35 cellular contexts compared by ENCODE assay signal in genomic region chr20:44756956-44757355, GRCh38. TPM values are rescaled to one million over a fixed set of nuclear protein-coding genes. Genes with fewer than 3 reads are reported as not detected.
"Had no signal": no experiment of that assay in that cellular context is flagged by ENCODE, and none has a peak within 500 bp of the region (broad histone marks: within the 10 kb centered on the region; RNA-seq: fewer than 3 reads in every experiment).

No MANE protein-coding gene starts in this region.

- H3K4me3 ChIP-seq: heart left ventricle, left ventricle myocardium inferior, lung, ovary, right atrium auricular region, right lobe of liver, smooth muscle cell, thyroid gland, transverse colon, upper lobe of left lung, vagina had no signal

- DNase-seq: heart left ventricle; hypothalamus; immature natural killer cell; kidney; left colon; left ventricle myocardium inferior; midbrain; naive thymus-derived CD8-positive, alpha-beta T cell; occipital lobe; ovary; right lobe of liver; stimulated activated CD4-positive, alpha-beta T cell treated with anti-CD3 and anti-CD28 coated beads, Interleukin-1b, Interleukin-23, amount 100 ng/mL, for 48 hours; stimulated activated CD4-positive, alpha-beta T cell treated with anti-CD3 and anti-CD28 coated beads, Interleukin-2, amount 100 ng/mL, for 48 hours; stimulated activated CD4-positive, alpha-beta T cell treated with anti-CD3 and anti-CD28 coated beads, Interleukin-4, amount 100 ng/mL, for 4 hours; stimulated activated CD8-positive, alpha-beta memory T cell treated with anti-CD3 and anti-CD28 coated beads, Interleukin-4, amount 100 ng/mL, for 48 hours; stimulated activated naive CD4-positive, alpha-beta T cell treated with Interleukin-2 at 50 U/mL for 16 hours; stimulated activated naive CD8-positive, alpha-beta T cell treated with anti-CD3 and anti-CD28 coated beads, Interleukin-15, amount 100 ng/mL, for 72 hours; substantia nigra; thyroid gland; transverse colon; upper lobe of left lung had no signal

- H3K36me3 ChIP-seq: heart left ventricle, left ventricle myocardium inferior, neutrophil, ovary, right atrium auricular region, right lobe of liver, thyroid gland, transverse colon, upper lobe of left lung, vagina had no signal

- FAIRE-seq: islet of Langerhans, kidney had no signal

- H3K4me1 ChIP-seq: right lobe of liver, thyroid gland, transverse colon, vagina had no signal

- H3K9me3 Mint-ChIP-seq: immature natural killer cell; memory B cell; naive thymus-derived CD8-positive, alpha-beta T cell; stimulated activated memory B cell treated with anti-CD40 and anti-IgM and Interleukin-4, amounts not matched to agents 10 μg/mL and 1 μg/mL and 100 μg/mL, for 72 hours; stimulated activated naive CD8-positive, alpha-beta T cell treated with anti-CD3 and anti-CD28 coated beads, Interleukin-15, amount 100 ng/mL, for 72 hours had no signal

- H3K4me2 ChIP-seq: smooth muscle cell had no signal

- ATAC-seq: heart left ventricle; left colon; naive thymus-derived CD8-positive, alpha-beta T cell; right lobe of liver; stimulated activated memory B cell treated with anti-CD40 and anti-IgM and Interleukin-4, amounts not matched to agents 10 μg/mL and 1 μg/mL and 100 μg/mL, for 72 hours; stimulated activated naive CD8-positive, alpha-beta T cell treated with anti-CD3 and anti-CD28 coated beads, Interleukin-15, amount 100 ng/mL, for 72 hours had no signal

- H3K27ac ChIP-seq: heart left ventricle, left ventricle myocardium inferior, neutrophil, ovary, right atrium auricular region, right lobe of liver, thyroid gland, transverse colon, upper lobe of left lung, vagina had no signal

- H3K4me3 Mint-ChIP-seq: immature natural killer cell; memory B cell; naive thymus-derived CD8-positive, alpha-beta T cell; stimulated activated memory B cell treated with anti-CD40 and anti-IgM and Interleukin-4, amounts not matched to agents 10 μg/mL and 1 μg/mL and 100 μg/mL, for 72 hours; stimulated activated naive CD8-positive, alpha-beta T cell treated with anti-CD3 and anti-CD28 coated beads, Interleukin-15, amount 100 ng/mL, for 72 hours had no signal

- H3K27me3 ChIP-seq: ovary, right atrium auricular region, right lobe of liver, thyroid gland, upper lobe of left lung, vagina had no signal

- H3K9me3 ChIP-seq: heart left ventricle, left ventricle myocardium inferior, neutrophil, ovary, right atrium auricular region, right lobe of liver, thyroid gland, transverse colon, upper lobe of left lung, vagina had no signal

- H3K27ac Mint-ChIP-seq: immature natural killer cell; memory B cell; naive thymus-derived CD8-positive, alpha-beta T cell; progenitor cell of endocrine pancreas; stimulated activated memory B cell treated with anti-CD40 and anti-IgM and Interleukin-4, amounts not matched to agents 10 μg/mL and 1 μg/mL and 100 μg/mL, for 72 hours; stimulated activated naive CD8-positive, alpha-beta T cell treated with anti-CD3 and anti-CD28 coated beads, Interleukin-15, amount 100 ng/mL, for 72 hours had no signal

- H3K36me3 Mint-ChIP-seq: immature natural killer cell; memory B cell; naive thymus-derived CD8-positive, alpha-beta T cell; stimulated activated memory B cell treated with anti-CD40 and anti-IgM and Interleukin-4, amounts not matched to agents 10 μg/mL and 1 μg/mL and 100 μg/mL, for 72 hours had no signal

- H3K4me1 Mint-ChIP-seq: immature natural killer cell; memory B cell; naive thymus-derived CD8-positive, alpha-beta T cell; stimulated activated memory B cell treated with anti-CD40 and anti-IgM and Interleukin-4, amounts not matched to agents 10 μg/mL and 1 μg/mL and 100 μg/mL, for 72 hours; stimulated activated naive CD8-positive, alpha-beta T cell treated with anti-CD3 and anti-CD28 coated beads, Interleukin-15, amount 100 ng/mL, for 72 hours had no signal

RNA-seq across cellular contexts. Expression of gene KCNK15, which starts 11.3 kb away (rescaled TPM):
- total RNA-seq: naive thymus-derived CD8-positive, alpha-beta T cell; occipital lobe; pulmonary artery endothelial cell; temporal lobe had no signal
- polyA plus RNA-seq: immature natural killer cell; naive thymus-derived CD8-positive, alpha-beta T cell; neural cell had no signal

RNA-seq across cellular contexts. Expression of gene CCN5, which starts 41.8 kb away (rescaled TPM):
- total RNA-seq: naive thymus-derived CD8-positive, alpha-beta T cell; occipital lobe; progenitor cell of endocrine pancreas; pulmonary artery endothelial cell; skeletal muscle tissue; smooth muscle cell; temporal lobe; urinary bladder had no signal
- polyA plus RNA-seq: immature natural killer cell; naive thymus-derived CD8-positive, alpha-beta T cell; neural cell; smooth muscle cell had no signal

RNA-seq across cellular contexts. Expression of gene RIMS4, which starts 53.4 kb away (rescaled TPM):
- total RNA-seq: naive thymus-derived CD8-positive, alpha-beta T cell; pulmonary artery endothelial cell; right lobe of liver; smooth muscle cell had no signal
- polyA plus RNA-seq: immature natural killer cell; naive thymus-derived CD8-positive, alpha-beta T cell; smooth muscle cell had no signal
